In genomic region chr6:125367036-125367782, GRCh38 we compare ENCODE assay signal across 25 cellular contexts.
"Had no signal": no experiment of that assay in that cellular context is flagged by ENCODE, and none has a peak within 500 bp of the region (broad histone marks: within the 10 kb centered on the region; RNA-seq: fewer than 3 reads in every experiment).

No MANE protein-coding gene starts in this region.

- H3K9me3 Mint-ChIP-seq: activated naive CD4-positive, alpha-beta T cell treated with anti-CD3 and anti-CD28 coated beads for 36 hours; activated naive CD8-positive, alpha-beta T cell treated with anti-CD3 and anti-CD28 coated beads, Interleukin-2, amount 10 ng/mL, durations not matched to agents 7 days and 5 days; dendritic cell treated with granulocyte-macrophage colony-stimulating factor and Interleukin-4, amounts not matched to agents 40 ng/mL and 50 ng/mL, for 4 days; natural killer cell; T-helper 1 cell treated with Interleukin-12 subunit alpha and Interleukin-12 subunit beta and Interleukin-4 antibody, amounts not matched to agents 30 μg/mL and 1 μg/mL, for 36 hours had no signal

- H3K36me3 Mint-ChIP-seq: activated naive CD8-positive, alpha-beta T cell treated with anti-CD3 and anti-CD28 coated beads, Interleukin-2, amount 10 ng/mL, durations not matched to agents 7 days and 5 days had no signal

- FAIRE-seq: endometrium had no signal

- DNase-seq: activated CD4-positive, alpha-beta T cell treated with anti-CD3 and anti-CD28 coated beads for 4 hours; activated CD4-positive, alpha-beta T cell treated with anti-CD3 and anti-CD28 coated beads, Interleukin-2, amount 50 U/mL, for 48 hours; activated CD4-positive, CD25-positive, alpha-beta regulatory T cell; activated CD8-positive, alpha-beta memory T cell treated with anti-CD3 and anti-CD28 coated beads, Interleukin-2, amount 50 U/mL, for 48 hours; activated naive CD4-positive, alpha-beta T cell treated with anti-CD3 and anti-CD28 coated beads for 36 hours; activated naive CD8-positive, alpha-beta T cell treated with anti-CD3 and anti-CD28 coated beads, Interleukin-2, amount 10 ng/mL, durations not matched to agents 7 days and 5 days; activated T-cell treated with anti-CD3 and anti-CD28 coated beads, Interleukin-2, amount 50 U/mL, for 48 hours; amniotic stem cell; effector CD4-positive, alpha-beta T cell; erythroblast; gastrocnemius medialis; hippocampal formation; left ventricle myocardium inferior; mammary epithelial cell; midbrain; natural killer cell; stimulated activated CD4-positive, alpha-beta T cell treated with anti-CD3 and anti-CD28 coated beads, Interleukin-4, amount 100 ng/mL, for 4 hours; stimulated activated naive CD8-positive, alpha-beta T cell treated with anti-CD3 and anti-CD28 coated beads, Interleukin-15, Interleukin-2, amounts not matched to agents 100 U/mL and 50 U/mL, for 24 hours; transverse colon; uterus had no signal

- H3K4me3 Mint-ChIP-seq: activated naive CD4-positive, alpha-beta T cell treated with anti-CD3 and anti-CD28 coated beads for 36 hours; activated naive CD8-positive, alpha-beta T cell treated with anti-CD3 and anti-CD28 coated beads, Interleukin-2, amount 10 ng/mL, durations not matched to agents 7 days and 5 days; dendritic cell treated with granulocyte-macrophage colony-stimulating factor and Interleukin-4, amounts not matched to agents 40 ng/mL and 50 ng/mL, for 4 days; natural killer cell; T-helper 1 cell treated with Interleukin-12 subunit alpha and Interleukin-12 subunit beta and Interleukin-4 antibody, amounts not matched to agents 30 μg/mL and 1 μg/mL, for 36 hours had no signal

- H3K36me3 ChIP-seq: cardiac muscle cell, gastrocnemius medialis, left ventricle myocardium inferior, prostate gland, transverse colon, uterus had no signal

- H3K4me1 ChIP-seq: prostate gland, uterus had no signal

- H3K27ac ChIP-seq: gastrocnemius medialis, left ventricle myocardium inferior, prostate gland, transverse colon, uterus had no signal

- ATAC-seq: gastrocnemius medialis; natural killer cell; stimulated activated naive CD8-positive, alpha-beta T cell treated with anti-CD3 and anti-CD28 coated beads, Interleukin-15, Interleukin-2, amounts not matched to agents 100 U/mL and 50 U/mL, for 24 hours had no signal

- H3K9me3 ChIP-seq: gastrocnemius medialis, left ventricle myocardium inferior, prostate gland, transverse colon, uterus had no signal

- H3K4me3 ChIP-seq: cardiac muscle cell, gastrocnemius medialis, left ventricle myocardium inferior, prostate gland, transverse colon, uterus had no signal

- H3K27me3 ChIP-seq: cardiac muscle cell, gastrocnemius medialis, uterus had no signal
